ENCODE assay signal across 12 cellular contexts in the genomic region with DNA sequence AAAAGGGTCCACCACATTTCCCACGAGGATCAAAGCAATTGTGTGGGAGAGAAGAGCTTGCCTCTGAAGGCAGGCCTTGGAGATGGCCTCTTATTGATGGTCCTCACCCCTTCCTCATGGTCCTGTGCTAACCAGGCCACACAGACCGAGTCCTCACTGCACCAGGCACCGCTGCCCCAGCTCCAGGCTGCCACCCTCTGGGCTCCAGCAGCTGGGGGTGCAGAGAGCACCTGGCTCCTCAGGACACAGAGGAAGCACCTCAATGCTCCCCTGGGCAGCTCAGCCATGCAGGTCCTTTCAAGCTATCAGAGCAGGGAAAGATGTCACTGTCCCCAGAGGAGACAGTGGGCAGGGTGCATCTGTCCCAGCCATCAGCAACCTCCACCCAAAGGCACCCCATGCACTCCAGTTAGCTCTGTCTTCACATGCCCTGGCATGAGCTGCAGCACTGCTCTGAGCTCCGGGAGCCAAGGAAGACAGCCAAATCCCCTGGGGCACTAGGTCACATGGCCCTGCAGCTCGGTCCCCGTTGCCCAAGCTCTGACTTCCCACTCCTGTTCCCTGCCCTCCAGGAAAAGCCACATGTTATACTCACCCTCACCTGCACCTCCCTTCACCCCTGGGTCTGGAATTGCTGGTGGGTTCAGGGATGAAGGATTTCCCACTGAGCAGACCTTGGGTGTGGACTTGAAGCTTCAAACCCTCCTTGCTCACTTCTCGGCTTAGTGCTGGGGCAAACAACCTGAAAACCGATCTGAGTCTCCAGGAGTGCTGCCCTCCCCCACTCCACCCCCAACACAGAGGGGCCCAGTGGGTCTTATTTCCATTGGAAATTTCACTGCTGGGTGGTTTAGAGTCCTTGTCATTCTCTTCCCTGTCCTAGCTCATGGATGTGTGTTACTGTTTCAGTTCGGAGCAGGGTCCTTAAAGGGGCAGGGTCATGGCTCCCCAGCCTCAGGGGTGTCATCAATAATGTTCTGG. TPM values are rescaled to one million over a fixed set of nuclear protein-coding genes. Genes with fewer than 3 reads are reported as not detected.
DNase-seq lines count a peak whose midpoint lies in the region; ATAC-seq, FAIRE-seq and TF ChIP-seq lines count a peak whose summit lies in the region.
"Had no signal": no experiment of that assay in that cellular context is flagged by ENCODE, and none has a peak within 500 bp of the region (broad histone marks: within the 10 kb centered on the region; RNA-seq: fewer than 3 reads in every experiment).

No MANE protein-coding gene starts in this region.

- TF ChIP-seq POLR2A in HCT116 (IDR thresholded peaks at IDR 0.05; ENCODE audit: borderline replicate concordance, extremely low read depth, insufficient read depth, insufficient read length) = no peak
- TF ChIP-seq POLR2A in body of pancreas (IDR thresholded peaks at IDR 0.05) = no peak
- no peak for TF ChIP-seq POLR2A in HepG2 (IDR thresholded peaks at IDR 0.05; ENCODE audit: insufficient read depth in 1 of 2, low read depth in 2 of 2, low read length in 2 of 2)

- no peaks in the 10 kb centered on the region; a peak in 1 of 22 replicates for H4K20me1 ChIP-seq in BLaER1 treated with 17β-estradiol and CSF1 and Interleukin-3, amounts not matched to agents 10 nM and 100 nM
- H4K20me1 ChIP-seq in HCT116 (ENCODE audit: insufficient read depth) (no peaks in the 10 kb centered on the region), HepG2 (ENCODE audit: insufficient read depth, low read length) (no peaks in the 10 kb centered on the region), MM.1S (ENCODE audit: insufficient read depth, low read length) (no peaks in the 10 kb centered on the region)

- H3K9me2 ChIP-seq in HCT116 (ENCODE audit: insufficient read depth) (no peaks in the 10 kb centered on the region), MM.1S (replicated peaks; ENCODE audit: insufficient read depth, low read length) (no peaks in the 10 kb centered on the region)

- no peaks in the 10 kb centered on the region for H3F3A ChIP-seq in MM.1S (ENCODE audit: insufficient read depth, low read length)

- no peak overlapping the region for H3K27ac ChIP-seq in BLaER1 treated with 17β-estradiol and CSF1 and Interleukin-3, amounts not matched to agents 10 nM and 100 nM
- H3K27ac ChIP-seq in HCT116 (ENCODE audit: low read depth, low read length) (no peak overlapping the region), body of pancreas (no peak overlapping the region), HepG2 (ENCODE audit: extremely low read length, insufficient read depth, low read length) (no peak overlapping the region), MM.1S (ENCODE audit: low read length) (no peak overlapping the region)
- H3K27ac ChIP-seq: lower lobe of right lung, SJSA1 had no signal

- H2AFZ ChIP-seq in HCT116 (ENCODE audit: low read depth, low read length, poor library complexity, severe bottlenecking) (no peak overlapping the region), HepG2 (ENCODE audit: low read length) (no peak overlapping the region), MM.1S (ENCODE audit: low read length) (no peak overlapping the region)

- no peak for FAIRE-seq in HepG2 (lab: Jason Lieb, UNC)

- peaks cover 24 to 45% (median 38%) of the 10 kb centered on the region in 10 experiments for H3K4me1 ChIP-seq in BLaER1 treated with 17β-estradiol and CSF1 and Interleukin-3, amounts not matched to agents 10 nM and 100 nM
- H3K4me1 ChIP-seq in HCT116 (ENCODE audit: control insufficient read depth in 1 of 2, insufficient read depth in 2 of 2, low read length in 2 of 2) (peaks cover 5 to 21% of the 10 kb centered on the region in 2 experiments), body of pancreas (peaks cover 3% of the 10 kb centered on the region), HepG2 (ENCODE audit: insufficient read depth, low read length) (no peaks in the 10 kb centered on the region), MM.1S (ENCODE audit: low read length) (no peaks in the 10 kb centered on the region)

- ATAC-seq in HCT116 (peak; percentile 30; the same call in 1 of the 2 replicates), body of pancreas (peak; percentile 27), HepG2 (peak; percentile 63), GM19328 (IDR thresholded peaks at IDR 0.05; ENCODE audit: unreplicated experiment) (no peak), HG02981 (IDR thresholded peaks at IDR 0.05; ENCODE audit: unreplicated experiment) (no peak)
- ATAC-seq: CD8-positive, alpha-beta T cell had no signal

- 45 to 59% methylated on average over 9 of the region's 9 CpGs for WGBS in body of pancreas, 2 donors
- 12% methylated on average over 3 of the region's 9 CpGs for WGBS in HepG2 (ENCODE audit: low lambda C conversion rate)

- peak overlapping the region; percentile 25 to 82 (median 61); a peak in 21 of 22 replicates for H3K4me2 ChIP-seq in BLaER1 treated with 17β-estradiol and CSF1 and Interleukin-3, amounts not matched to agents 10 nM and 100 nM
- H3K4me2 ChIP-seq in HCT116 (ENCODE audit: low read length) = 0 out of 2 replicates have a peak overlapping the region, but pooled peaks have one; percentile 5
- H3K4me2 ChIP-seq in HepG2 (ENCODE audit: low read depth, low read length) = no peak overlapping the region
- H3K4me2 ChIP-seq in MM.1S (ENCODE audit: low read depth, low read length) = no peak overlapping the region

- TF ChIP-seq CTCF in HCT116 (IDR thresholded peaks at IDR 0.05 in 2 of 3, conservative IDR thresholded peaks at IDR 0.05 in 1 of 3; ENCODE audit: borderline replicate concordance in 1 of 3, insufficient read depth in 1 of 3, low read depth in 2 of 3, low read length in 2 of 3) (peak in 1 of 3 experiments; percentile 19; a peak in 1 of 6 replicates), body of pancreas (IDR thresholded peaks at IDR 0.05) (no peak), HepG2 (CRISPR knock-in tag; IDR thresholded peaks at IDR 0.05) (peak; percentile 54), MM.1S (IDR thresholded peaks at IDR 0.05; ENCODE audit: low read length) (no peak)

- H3K9ac ChIP-seq in BLaER1 treated with 17β-estradiol and CSF1 and Interleukin-3, amounts not matched to agents 10 nM and 100 nM = peak overlapping the region in 2 of 11 experiments; percentile 1 to 7; a peak in 1 of 22 replicates
- H3K9ac ChIP-seq in HCT116 (ENCODE audit: low read length) (no peak overlapping the region), HepG2 (ENCODE audit: insufficient read depth, low read depth, low read length) (no peak overlapping the region), MM.1S (ENCODE audit: low read length) (no peak overlapping the region)

- POLR2A ChIA-PET in HCT116 (lab: Charles Lee) = no interaction called here
- POLR2A ChIA-PET in HepG2 (lab: Yijun Ruan, JAX) = no interaction called here

- TF ChIP-seq RAD21 in HCT116 (IDR thresholded peaks at IDR 0.05; ENCODE audit: low read depth) (peak; percentile 28; the same call in 1 of the 2 replicates), HepG2 (CRISPR knock-in tag; IDR thresholded peaks at IDR 0.05) (no peak)

- no peaks in the 10 kb centered on the region for H3K36me3 ChIP-seq in BLaER1 treated with 17β-estradiol and CSF1 and Interleukin-3, amounts not matched to agents 10 nM and 100 nM
- H3K36me3 ChIP-seq in HCT116 (ENCODE audit: control insufficient read depth in 1 of 2, insufficient read depth in 2 of 2, low read length in 2 of 2) = no peaks in the 10 kb centered on the region
- H3K36me3 ChIP-seq in body of pancreas (replicated peaks in 1 of 2; ENCODE audit: insufficient read depth in 1 of 2, low read depth in 2 of 2) = no peaks in the 10 kb centered on the region
- no peaks in the 10 kb centered on the region for H3K36me3 ChIP-seq in HepG2 (replicated peaks in 1 of 2; ENCODE audit: control insufficient read depth in 1 of 2, insufficient read depth in 2 of 2, low read length in 2 of 2)
- H3K36me3 ChIP-seq in MM.1S (replicated peaks; ENCODE audit: insufficient read depth, low read length) = no peaks in the 10 kb centered on the region
- H3K36me3 ChIP-seq: lower lobe of right lung, SJSA1 had no signal

- no peak overlapping the region; a peak in 1 of 20 replicates for H3K4me3 ChIP-seq in BLaER1 treated with 17β-estradiol and CSF1 and Interleukin-3, amounts not matched to agents 10 nM and 100 nM
- H3K4me3 ChIP-seq in HCT116 (replicated peaks in 1 of 2; ENCODE audit: low read depth in 1 of 2, low read length in 2 of 2) (no peak overlapping the region), body of pancreas (no peak overlapping the region), HepG2 (replicated peaks in 1 of 3; ENCODE audit: insufficient read depth in 1 of 3, low read depth in 2 of 3, low read length in 3 of 3) (no peak overlapping the region), MM.1S (ENCODE audit: low read length) (no peak overlapping the region)
- H3K4me3 ChIP-seq: lower lobe of right lung, SJSA1 had no signal

- RAD21 ChIA-PET in HCT116 (lab: Charles Lee; ENCODE audit: low non-redundant PET in 1 of 2, low total read pairs in 2 of 2, uncharacterized antibody in 2 of 2, unreplicated experiment in 2 of 2) = interaction anchor here in 1 of 2 experiments (1.2 kb wide), 1 partner anchor 172 kb away, joined by 3 read pairs; no protein-coding TSS in a partner anchor

- intact Hi-C loops in HCT116 (cut with micrococcal nuclease) = no loop called here
- intact Hi-C loops in body of pancreas (cut with DNase I) = no loop called here
- intact Hi-C loops in HepG2 (cut with micrococcal nuclease; ENCODE audit: unreplicated experiment) = no loop called here

- CTCF ChIA-PET in HCT116 (lab: Charles Lee) = interaction anchor here (1.0 to 3.5 kb wide), 6 partner anchors 31 to 211 kb away, joined by 3 to 13 read pairs (median 4); no protein-coding TSS in a partner anchor
- CTCF ChIA-PET in HepG2 (lab: Yijun Ruan, JAX; ENCODE audit: low intra/inter-chr PET ratio, low total read pairs) = no interaction called here

- no peak for TF ChIP-seq EP300 in HepG2 (IDR thresholded peaks at IDR 0.05; ENCODE audit: low read depth in 2 of 2, low read length in 2 of 2)
- no peak for TF ChIP-seq EP300 in HepG2 (CRISPR knock-in tag; IDR thresholded peaks at IDR 0.05; ENCODE audit: borderline replicate concordance)

- H3K27me3 ChIP-seq in BLaER1 treated with 17β-estradiol and CSF1 and Interleukin-3, amounts not matched to agents 10 nM and 100 nM = no peaks in the 10 kb centered on the region; a peak in 1 of 22 replicates
- H3K27me3 ChIP-seq in HCT116 (ENCODE audit: insufficient read depth, low read length) (no peaks in the 10 kb centered on the region), body of pancreas (no peaks in the 10 kb centered on the region), HepG2 (ENCODE audit: control insufficient read depth in 1 of 2, insufficient read depth in 2 of 2, low read length in 2 of 2) (peaks cover 3 to 28% of the 10 kb centered on the region in 2 experiments; a peak in 2 of 5 replicates), MM.1S (replicated peaks; ENCODE audit: insufficient read depth, low read length) (no peaks in the 10 kb centered on the region)
- H3K27me3 ChIP-seq: SJSA1 had no signal

- no peaks in the 10 kb centered on the region for H3K9me3 ChIP-seq in BLaER1 treated with 17β-estradiol and CSF1 and Interleukin-3, amounts not matched to agents 10 nM and 100 nM (replicated peaks in 1 of 11)
- H3K9me3 ChIP-seq in HCT116 (ENCODE audit: control insufficient read depth in 1 of 2, insufficient read depth in 1 of 2, low read depth in 1 of 2, low read length in 2 of 2) = no peaks in the 10 kb centered on the region
- H3K9me3 ChIP-seq in body of pancreas = no peaks in the 10 kb centered on the region
- H3K9me3 ChIP-seq in HepG2 (ENCODE audit: low read length) = no peaks in the 10 kb centered on the region
- H3K9me3 ChIP-seq in MM.1S (replicated peaks; ENCODE audit: insufficient read depth, low read length) = no peaks in the 10 kb centered on the region
- H3K9me3 ChIP-seq: lower lobe of right lung, SJSA1 had no signal

- DNase-seq in HCT116 (ENCODE audit: low read depth, low spot score) = no peak
- DNase-seq in body of pancreas = no peak
- no peak for DNase-seq in HepG2 (ENCODE audit: low spot score)
- DNase-seq in activated gamma-delta T cell treated with Interleukin-2 at 50 U/mL for 16 hours = no peak
- DNase-seq in MM.1S = no peak
- DNase-seq: lower lobe of right lung had no signal

- no peaks in the 10 kb centered on the region for H3K79me2 ChIP-seq in HCT116 (ENCODE audit: insufficient read depth, low read length)
- no peaks in the 10 kb centered on the region for H3K79me2 ChIP-seq in HepG2 (ENCODE audit: insufficient read depth, low read length)
- H3K79me2 ChIP-seq in MM.1S (ENCODE audit: low read length) = no peaks in the 10 kb centered on the region

- BruUV-seq in HCT116 (replicated peaks; lab: Mats Ljungman, UMichigan) (no TSS peak), HepG2 (replicated peaks; lab: Mats Ljungman, UMichigan) (no TSS peak)

- in situ Hi-C loops in HepG2 (cut with HindIII; ENCODE audit: extremely low pct_ligation_motif_present, low pct_unique_long_range_greater_than_20kb) = loop anchor here (10.0 kb wide), 1 partner anchor 176 kb away; no protein-coding TSS in a partner anchor

RNA-seq across cellular contexts. Expression of gene ALS2CL, which starts 32.6 kb away (rescaled TPM):
- total RNA-seq in HCT116 (2021; ENCODE audit: unreplicated experiment) (16.4 TPM), body of pancreas (10 to 100 TPM; 30.3 to 48.5 TPM), HepG2 (2016; rRNA removed; fragmentation: Illumina TruSeq; extraction: Trizol) (not detected in 2 replicates)
- 20.6 and 24.1 TPM in 2 replicates for polyA plus RNA-seq in HCT116 (2012)
- total RNA-seq in HepG2 (2016; cell fraction: cytosol; rRNA removed; fragmentation: Illumina TruSeq; extraction: Trizol; ENCODE audit: low read depth) = not detected in 2 replicates
- total RNA-seq in HepG2 (2016; cell fraction: insoluble cytoplasmic fraction; rRNA removed; fragmentation: Illumina TruSeq; extraction: Trizol) = not detected in 2 replicates
- not detected in 2 replicates for total RNA-seq in HepG2 (2016; cell fraction: membrane; rRNA removed; fragmentation: Illumina TruSeq; extraction: Trizol)
- not detected in 2 replicates for total RNA-seq in HepG2 (2016; cell fraction: nucleus; rRNA removed; fragmentation: Illumina TruSeq; extraction: Trizol)
- polyA plus RNA-seq in HepG2 (2011; rRNA removed) = not detected in 2 replicates
- not detected in 2 replicates for polyA plus RNA-seq in HepG2 (2011; cell fraction: cytosol; rRNA removed)
- polyA plus RNA-seq in HepG2 (2011; cell fraction: nucleus; rRNA removed) = 0.03 TPM in 1 of 2 replicates, not detected in the other
- not detected in 2 replicates for polyA plus RNA-seq in HepG2 (2012)
- not detected in 2 replicates for polyA plus RNA-seq in HepG2 (2016; cell fraction: cytosol; fragmentation: Illumina TruSeq; extraction: Trizol; ENCODE audit: low read depth)
- polyA plus RNA-seq in HepG2 (2016; cell fraction: insoluble cytoplasmic fraction; fragmentation: Illumina TruSeq; extraction: Trizol; ENCODE audit: low read depth) = not detected in 2 replicates
- polyA plus RNA-seq in HepG2 (2016; cell fraction: membrane; fragmentation: Illumina TruSeq; extraction: Trizol; ENCODE audit: low read depth) = not detected in 2 replicates
- not detected in 2 replicates for polyA plus RNA-seq in HepG2 (2016; cell fraction: nucleus; fragmentation: Illumina TruSeq; extraction: Trizol; ENCODE audit: insufficient read depth, low read depth)
- polyA minus RNA-seq in HepG2 (2011; rRNA and poly(A)+ RNA removed; ENCODE audit: low replicate concordance) = 20.4 TPM in 1 of 2 replicates, not detected in the other
- polyA minus RNA-seq in HepG2 (2011; cell fraction: cytosol; rRNA and poly(A)+ RNA removed) = 0.20 TPM in 1 of 2 replicates, not detected in the other
- not detected in 2 replicates for polyA minus RNA-seq in HepG2 (2011; cell fraction: nucleus; rRNA and poly(A)+ RNA removed)

RNA-seq across cellular contexts. Expression of gene TMIE, which starts 40.4 kb away (rescaled TPM):
- total RNA-seq in HCT116 (2021; ENCODE audit: unreplicated experiment) (0.74 TPM), body of pancreas (not detected), HepG2 (2016; rRNA removed; fragmentation: Illumina TruSeq; extraction: Trizol) (not detected in 2 replicates)
- 0.90 and 1.1 TPM in 2 replicates for polyA plus RNA-seq in HCT116 (2012)
- not detected in 2 replicates for total RNA-seq in HepG2 (2016; cell fraction: cytosol; rRNA removed; fragmentation: Illumina TruSeq; extraction: Trizol; ENCODE audit: low read depth)
- total RNA-seq in HepG2 (2016; cell fraction: insoluble cytoplasmic fraction; rRNA removed; fragmentation: Illumina TruSeq; extraction: Trizol) = not detected in 2 replicates
- not detected in 2 replicates for total RNA-seq in HepG2 (2016; cell fraction: membrane; rRNA removed; fragmentation: Illumina TruSeq; extraction: Trizol)
- total RNA-seq in HepG2 (2016; cell fraction: nucleus; rRNA removed; fragmentation: Illumina TruSeq; extraction: Trizol) = not detected in 2 replicates
- not detected in 2 replicates for polyA plus RNA-seq in HepG2 (2011; rRNA removed)
- not detected in 2 replicates for polyA plus RNA-seq in HepG2 (2011; cell fraction: cytosol; rRNA removed)
- polyA plus RNA-seq in HepG2 (2011; cell fraction: nucleus; rRNA removed) = not detected in 2 replicates
- not detected in 2 replicates for polyA plus RNA-seq in HepG2 (2012)
- polyA plus RNA-seq in HepG2 (2016; cell fraction: cytosol; fragmentation: Illumina TruSeq; extraction: Trizol; ENCODE audit: low read depth) = not detected in 2 replicates
- not detected in 2 replicates for polyA plus RNA-seq in HepG2 (2016; cell fraction: insoluble cytoplasmic fraction; fragmentation: Illumina TruSeq; extraction: Trizol; ENCODE audit: low read depth)
- not detected in 2 replicates for polyA plus RNA-seq in HepG2 (2016; cell fraction: membrane; fragmentation: Illumina TruSeq; extraction: Trizol; ENCODE audit: low read depth)
- polyA plus RNA-seq in HepG2 (2016; cell fraction: nucleus; fragmentation: Illumina TruSeq; extraction: Trizol; ENCODE audit: insufficient read depth, low read depth) = not detected in 2 replicates
- 0.14 TPM in 1 of 2 replicates, not detected in the other for polyA minus RNA-seq in HepG2 (2011; rRNA and poly(A)+ RNA removed; ENCODE audit: low replicate concordance)
- polyA minus RNA-seq in HepG2 (2011; cell fraction: cytosol; rRNA and poly(A)+ RNA removed) = not detected in 2 replicates
- not detected in 2 replicates for polyA minus RNA-seq in HepG2 (2011; cell fraction: nucleus; rRNA and poly(A)+ RNA removed)
- total RNA-seq: SJSA1 had no signal

RNA-seq across cellular contexts. Expression of gene FAM240A, which starts 48.5 kb away (rescaled TPM):
- total RNA-seq in HCT116 (2021; ENCODE audit: unreplicated experiment) (not detected), body of pancreas (not detected), HepG2 (2016; rRNA removed; fragmentation: Illumina TruSeq; extraction: Trizol) (not detected in 2 replicates)
- polyA plus RNA-seq in HCT116 (2012) = not detected in 2 replicates
- total RNA-seq in HepG2 (2016; cell fraction: cytosol; rRNA removed; fragmentation: Illumina TruSeq; extraction: Trizol; ENCODE audit: low read depth) = not detected in 2 replicates
- not detected in 2 replicates for total RNA-seq in HepG2 (2016; cell fraction: insoluble cytoplasmic fraction; rRNA removed; fragmentation: Illumina TruSeq; extraction: Trizol)
- not detected in 2 replicates for total RNA-seq in HepG2 (2016; cell fraction: membrane; rRNA removed; fragmentation: Illumina TruSeq; extraction: Trizol)
- not detected in 2 replicates for total RNA-seq in HepG2 (2016; cell fraction: nucleus; rRNA removed; fragmentation: Illumina TruSeq; extraction: Trizol)
- polyA plus RNA-seq in HepG2 (2011; rRNA removed) = not detected in 2 replicates
- polyA plus RNA-seq in HepG2 (2011; cell fraction: cytosol; rRNA removed) = not detected in 2 replicates
- polyA plus RNA-seq in HepG2 (2011; cell fraction: nucleus; rRNA removed) = not detected in 2 replicates
- polyA plus RNA-seq in HepG2 (2012) = not detected in 2 replicates
- not detected in 2 replicates for polyA plus RNA-seq in HepG2 (2016; cell fraction: cytosol; fragmentation: Illumina TruSeq; extraction: Trizol; ENCODE audit: low read depth)
- polyA plus RNA-seq in HepG2 (2016; cell fraction: insoluble cytoplasmic fraction; fragmentation: Illumina TruSeq; extraction: Trizol; ENCODE audit: low read depth) = not detected in 2 replicates
- not detected in 2 replicates for polyA plus RNA-seq in HepG2 (2016; cell fraction: membrane; fragmentation: Illumina TruSeq; extraction: Trizol; ENCODE audit: low read depth)
- not detected in 2 replicates for polyA plus RNA-seq in HepG2 (2016; cell fraction: nucleus; fragmentation: Illumina TruSeq; extraction: Trizol; ENCODE audit: insufficient read depth, low read depth)
- not detected in 2 replicates for polyA minus RNA-seq in HepG2 (2011; rRNA and poly(A)+ RNA removed; ENCODE audit: low replicate concordance)
- polyA minus RNA-seq in HepG2 (2011; cell fraction: cytosol; rRNA and poly(A)+ RNA removed) = not detected in 2 replicates
- polyA minus RNA-seq in HepG2 (2011; cell fraction: nucleus; rRNA and poly(A)+ RNA removed) = not detected in 2 replicates
- total RNA-seq: CD8-positive, alpha-beta T cell; fibroblast of lung; lower lobe of right lung; SJSA1 had no signal
- polyA plus RNA-seq: fibroblast of lung had no signal

RNA-seq across cellular contexts. Expression of gene PRSS50, which starts 56.8 kb away (rescaled TPM):
- total RNA-seq in HCT116 (2021; ENCODE audit: unreplicated experiment) = not detected
- polyA plus RNA-seq in HCT116 (2012) = not detected in 2 replicates
- 1 to 10 TPM; 2.6 to 3.1 TPM for total RNA-seq in body of pancreas
- total RNA-seq in HepG2 (2016; rRNA removed; fragmentation: Illumina TruSeq; extraction: Trizol) = not detected in 2 replicates
- not detected in 2 replicates for total RNA-seq in HepG2 (2016; cell fraction: cytosol; rRNA removed; fragmentation: Illumina TruSeq; extraction: Trizol; ENCODE audit: low read depth)
- total RNA-seq in HepG2 (2016; cell fraction: insoluble cytoplasmic fraction; rRNA removed; fragmentation: Illumina TruSeq; extraction: Trizol) = not detected in 2 replicates
- not detected in 2 replicates for total RNA-seq in HepG2 (2016; cell fraction: membrane; rRNA removed; fragmentation: Illumina TruSeq; extraction: Trizol)
- total RNA-seq in HepG2 (2016; cell fraction: nucleus; rRNA removed; fragmentation: Illumina TruSeq; extraction: Trizol) = not detected in 2 replicates
- polyA plus RNA-seq in HepG2 (2011; rRNA removed) = not detected in 2 replicates
- polyA plus RNA-seq in HepG2 (2011; cell fraction: cytosol; rRNA removed) = not detected in 2 replicates
- not detected in 2 replicates for polyA plus RNA-seq in HepG2 (2011; cell fraction: nucleus; rRNA removed)
- not detected in 2 replicates for polyA plus RNA-seq in HepG2 (2012)
- polyA plus RNA-seq in HepG2 (2016; cell fraction: cytosol; fragmentation: Illumina TruSeq; extraction: Trizol; ENCODE audit: low read depth) = not detected in 2 replicates
- polyA plus RNA-seq in HepG2 (2016; cell fraction: insoluble cytoplasmic fraction; fragmentation: Illumina TruSeq; extraction: Trizol; ENCODE audit: low read depth) = not detected in 2 replicates
- not detected in 2 replicates for polyA plus RNA-seq in HepG2 (2016; cell fraction: membrane; fragmentation: Illumina TruSeq; extraction: Trizol; ENCODE audit: low read depth)
- polyA plus RNA-seq in HepG2 (2016; cell fraction: nucleus; fragmentation: Illumina TruSeq; extraction: Trizol; ENCODE audit: insufficient read depth, low read depth) = not detected in 2 replicates
- not detected in 2 replicates for polyA minus RNA-seq in HepG2 (2011; rRNA and poly(A)+ RNA removed; ENCODE audit: low replicate concordance)
- not detected in 2 replicates for polyA minus RNA-seq in HepG2 (2011; cell fraction: cytosol; rRNA and poly(A)+ RNA removed)
- not detected in 2 replicates for polyA minus RNA-seq in HepG2 (2011; cell fraction: nucleus; rRNA and poly(A)+ RNA removed)
- total RNA-seq: CD8-positive, alpha-beta T cell; fibroblast of lung; SJSA1 had no signal
- polyA plus RNA-seq: fibroblast of lung had no signal

Comparison
In these comparisons a context has a peak if more than half of its experiments do, and no peak if none do; other contexts are left out.
1. H3K4me2 ChIP-seq: peak in BLaER1 treated with 17β-estradiol and CSF1 and Interleukin-3, amounts not matched to agents 10 nM and 100 nM (11 of 11) and HCT116 (single experiment); none in HepG2 (single experiment) and MM.1S (single experiment).
2. ATAC-seq: peak in HCT116 (single experiment), body of pancreas (single experiment) and HepG2 (single experiment); none in GM19328 (single experiment) and HG02981 (single experiment).
3. RNA of gene ALS2CL, which starts 32.6 kb away (total RNA-seq): 30.3 to 48.5 TPM in body of pancreas and 16.4 TPM in HCT116 (single experiment); not detected in HepG2; every median in the first group is over 10 times any median in the second.